In the genomic region with DNA sequence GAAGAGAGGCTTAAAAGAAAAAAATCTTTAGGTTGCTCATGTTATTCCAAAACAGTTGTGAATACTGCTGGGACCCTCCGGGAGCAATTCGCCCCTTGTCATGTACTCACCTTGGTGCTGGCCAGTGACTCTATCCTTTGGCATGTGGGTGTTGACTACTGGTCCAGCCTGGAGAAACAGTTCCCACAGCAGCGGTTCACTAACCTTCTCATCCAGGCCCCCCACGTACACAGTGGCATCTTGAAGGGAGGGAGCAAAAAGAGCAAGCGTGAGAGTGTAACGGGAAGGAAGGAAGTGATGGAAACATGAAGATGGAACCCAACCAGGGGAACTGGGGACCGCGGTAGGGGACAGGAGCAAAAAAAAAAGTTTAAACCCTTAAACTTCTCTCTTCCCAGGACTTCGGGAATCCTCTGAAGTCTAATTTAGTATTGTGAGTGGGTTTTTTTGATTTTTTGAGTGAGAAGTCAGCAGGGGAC, we compare ENCODE assay signal across 8 cellular contexts. TPM values are rescaled to one million over a fixed set of nuclear protein-coding genes. Genes with fewer than 3 reads are reported as not detected.
DNase-seq lines count a peak whose midpoint lies in the region; ATAC-seq and TF ChIP-seq lines count a peak whose summit lies in the region.

No MANE protein-coding gene starts in this region.

- no peak for DNase-seq in activated CD4-positive, alpha-beta memory T cell treated with anti-CD3 and anti-CD28 coated beads for 36 hours
- DNase-seq in stomach (no peak), head of caudate nucleus (no peak)
- no peak for DNase-seq in activated CD4-positive, CD25-positive, alpha-beta regulatory T cell (lab: John Stamatoyannopoulos, UW)

- TF ChIP-seq CTCF in stomach (IDR thresholded peaks at IDR 0.05), result no peak

- intact Hi-C loops in activated CD4-positive, alpha-beta memory T cell treated with anti-CD3 and anti-CD28 coated beads for 36 hours (cut with micrococcal nuclease), result loop anchor here (1.0 kb wide), 4 partner anchors 9 to 39 kb away; a partner anchor contains a TSS
- intact Hi-C loops in stomach (cut with DNase I; ENCODE audit: low total_unique reads), result no loop called here
- intact Hi-C loops in head of caudate nucleus (cut with DNase I), result no loop called here

- H3K9me3 Mint-ChIP-seq in activated CD4-positive, alpha-beta memory T cell treated with anti-CD3 and anti-CD28 coated beads for 36 hours, result no peaks in the 10 kb centered on the region

- peak overlapping the region; percentile 87 for H3K27ac Mint-ChIP-seq in activated CD4-positive, alpha-beta memory T cell treated with anti-CD3 and anti-CD28 coated beads for 36 hours

- no peaks in the 10 kb centered on the region for H3K27me3 Mint-ChIP-seq in activated CD4-positive, alpha-beta memory T cell treated with anti-CD3 and anti-CD28 coated beads for 36 hours

- no peak overlapping the region for H3K27ac ChIP-seq in iPS-18a (ENCODE audit: low read length)
- H3K27ac ChIP-seq in stomach, result peak overlapping the region; percentile 90 to 98 (median 96)

- peak overlapping the region; percentile 98 for H3K4me3 Mint-ChIP-seq in activated CD4-positive, alpha-beta memory T cell treated with anti-CD3 and anti-CD28 coated beads for 36 hours

- H3K4me1 Mint-ChIP-seq in activated CD4-positive, alpha-beta memory T cell treated with anti-CD3 and anti-CD28 coated beads for 36 hours (ENCODE audit: low read depth), result peaks cover 39% of the 10 kb centered on the region

- CTCF ChIA-PET in activated CD4-positive, alpha-beta memory T cell treated with anti-CD3 and anti-CD28 coated beads for 36 hours (lab: Charles Lee), result no interaction called here

- H3K9ac ChIP-seq in iPS-18a (ENCODE audit: low read length), result peak overlapping the region; percentile 91

- no peaks in the 10 kb centered on the region for H3K9me3 ChIP-seq in iPS-18a (ENCODE audit: control insufficient read depth, low read depth, low read length)
- H3K9me3 ChIP-seq in stomach, result no peaks in the 10 kb centered on the region

- POLR2A ChIA-PET in activated CD4-positive, alpha-beta memory T cell treated with anti-CD3 and anti-CD28 coated beads for 36 hours (lab: Charles Lee), result interaction anchor here (1.5 kb wide), 1 partner anchor 27 kb away, joined by 6 read pairs; a partner anchor contains a TSS

- H3K36me3 Mint-ChIP-seq in activated CD4-positive, alpha-beta memory T cell treated with anti-CD3 and anti-CD28 coated beads for 36 hours, result peaks cover 38% of the 10 kb centered on the region

- peaks cover 45% of the 10 kb centered on the region for H3K36me3 ChIP-seq in iPS-18a (ENCODE audit: control insufficient read depth, low read depth, low read length)
- H3K36me3 ChIP-seq in stomach, result peaks cover 43 to 72% (median 59%) of the 10 kb centered on the region in 4 donors

- H3K27me3 ChIP-seq in iPS-18a (ENCODE audit: control insufficient read depth, insufficient read depth, low read length) (no peaks in the 10 kb centered on the region), stomach (no peaks in the 10 kb centered on the region)

- 2 to 3% (median 3%) methylated on average over 9 of the region's 9 CpGs for WGBS in stomach, 5 donors

- H3K4me1 ChIP-seq in iPS-18a (ENCODE audit: control insufficient read depth, low read depth, low read length) (peaks cover 12% of the 10 kb centered on the region), stomach (peaks cover 16 to 44% (median 35%) of the 10 kb centered on the region in 4 donors)

- H3K4me3 ChIP-seq in iPS-18a (ENCODE audit: low read length) (peak overlapping the region; percentile 85), stomach (peak overlapping the region; percentile 65 to 94 (median 94))

- no peak for TF ChIP-seq POLR2A in stomach (IDR thresholded peaks at IDR 0.05)

- peak; percentile 7 for ATAC-seq in HG03025 (IDR thresholded peaks at IDR 0.05; ENCODE audit: low FRiP score, unreplicated experiment)
- ATAC-seq in HG03159 (IDR thresholded peaks at IDR 0.05; ENCODE audit: unreplicated experiment), result no peak
- ATAC-seq in GM19328 (IDR thresholded peaks at IDR 0.05; ENCODE audit: unreplicated experiment), result no peak

- TF ChIP-seq EP300 in stomach (IDR thresholded peaks at IDR 0.05), result no peak

RNA-seq across cellular contexts. Expression of a gene that starts 0.5 kb away (rescaled TPM):
- total RNA-seq in activated CD4-positive, alpha-beta memory T cell treated with anti-CD3 and anti-CD28 coated beads for 36 hours, result 10 to 100 TPM; 72.7 to 75.7 TPM
- total RNA-seq in stomach, result 10 to 100 TPM in 4 of 5 donors, 1 to 10 TPM in 1; 9.4 to 36.5 (median 19.3) TPM
- 10 to 100 TPM; 23.3 to 31.7 (median 30.5) TPM for polyA plus RNA-seq in stomach

RNA-seq across cellular contexts. Expression of a gene that starts 9.5 kb away (rescaled TPM):
- total RNA-seq in activated CD4-positive, alpha-beta memory T cell treated with anti-CD3 and anti-CD28 coated beads for 36 hours, result 1 to 10 TPM; 9.6 to 9.8 TPM
- 1 to 10 TPM in 3 of 5 donors, under 1 TPM in 1, not detected in 1; 0.58 to 4.6 (median 2.3) TPM for total RNA-seq in stomach
- polyA plus RNA-seq in stomach, result 1 to 10 TPM in 1 of 3 donors, under 1 TPM in 2; 0.46 to 1.4 (median 1.00) TPM

RNA-seq across cellular contexts. Expression of a gene that starts 9.6 kb away (rescaled TPM):
- 1 to 10 TPM; 1.7 to 2.2 TPM for total RNA-seq in activated CD4-positive, alpha-beta memory T cell treated with anti-CD3 and anti-CD28 coated beads for 36 hours
- 100 to 1,000 TPM in 1 of 5 donors, 10 to 100 TPM in 2, 1 to 10 TPM in 2; 3.6 to 169 (median 22.2) TPM for total RNA-seq in stomach
- 1 to 10 TPM; 3.5 to 6.9 (median 6.4) TPM for polyA plus RNA-seq in stomach

RNA-seq across cellular contexts. Expression of a gene that starts 27.7 kb away (rescaled TPM):
- total RNA-seq in activated CD4-positive, alpha-beta memory T cell treated with anti-CD3 and anti-CD28 coated beads for 36 hours, result 10 to 100 TPM; 27.9 to 29.6 TPM
- total RNA-seq in stomach, result 10 to 100 TPM in 4 of 5 donors, 1 to 10 TPM in 1; 2.9 to 48.4 (median 13.8) TPM
- polyA plus RNA-seq in stomach, result 10 to 100 TPM; 31.0 to 48.7 (median 32.9) TPM
